2 cellular contexts compared by ENCODE assay signal in the genomic region with DNA sequence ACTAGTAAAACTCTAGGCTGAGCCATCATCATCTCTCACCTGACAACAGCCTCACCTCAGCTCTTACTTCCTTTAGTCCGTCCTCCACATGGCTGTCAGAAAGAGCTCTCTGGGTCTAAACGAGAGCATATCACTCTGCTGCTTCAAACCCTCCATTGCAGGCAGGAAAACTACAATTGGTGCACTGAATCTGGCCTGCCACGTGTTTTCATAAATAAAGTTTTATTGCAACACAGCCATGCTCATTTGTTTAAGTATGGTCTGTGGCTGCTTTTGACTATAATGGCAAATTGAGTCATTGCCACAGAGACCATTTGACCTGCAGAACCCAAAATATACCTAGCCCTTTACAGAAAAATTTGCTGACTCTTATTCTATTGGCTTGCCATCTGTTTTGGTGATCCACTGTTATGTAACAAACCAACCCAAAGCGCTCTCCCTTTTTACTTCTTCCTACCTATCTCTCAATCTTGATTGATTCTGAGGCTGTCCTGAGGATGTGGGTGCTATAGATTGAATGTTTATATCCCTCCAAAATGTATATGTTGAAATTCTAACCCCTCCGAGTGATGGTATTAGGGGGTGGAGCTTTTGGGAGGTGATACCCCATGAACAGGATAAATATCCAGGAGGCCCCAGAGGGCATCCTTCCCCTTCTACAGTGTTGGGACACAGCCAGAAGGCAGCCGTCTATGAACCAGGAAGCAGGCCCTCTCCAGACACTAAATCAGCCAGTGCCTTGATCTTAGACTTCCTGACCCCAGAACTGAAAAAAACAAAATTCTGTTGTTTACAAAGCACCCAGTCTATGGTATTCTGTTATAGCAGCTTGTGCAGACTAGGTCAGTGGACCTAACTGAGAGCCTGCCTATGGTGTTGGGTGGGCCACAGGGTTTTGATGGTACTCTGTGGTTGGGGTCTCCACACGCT.
TF ChIP-seq lines count a peak whose summit lies in the region.

No MANE protein-coding gene starts in this region.

TF ChIP-seq in K562, 482 proteins besides CTCF, POLR2A, EP300 and RAD21:
- no peak for TF ChIP-seq CEBPG (CRISPR knock-in tag; IDR thresholded peaks at IDR 0.05)
- TF ChIP-seq CEBPG (tag; conservative IDR thresholded peaks at IDR 0.05 in 1 of 2, IDR thresholded peaks at IDR 0.05 in 1 of 2): 0 out of 4 replicates have a peak, but pooled peaks of 1 of the 2 experiments have one; percentile 11
- TF ChIP-seq, protein P1, sequence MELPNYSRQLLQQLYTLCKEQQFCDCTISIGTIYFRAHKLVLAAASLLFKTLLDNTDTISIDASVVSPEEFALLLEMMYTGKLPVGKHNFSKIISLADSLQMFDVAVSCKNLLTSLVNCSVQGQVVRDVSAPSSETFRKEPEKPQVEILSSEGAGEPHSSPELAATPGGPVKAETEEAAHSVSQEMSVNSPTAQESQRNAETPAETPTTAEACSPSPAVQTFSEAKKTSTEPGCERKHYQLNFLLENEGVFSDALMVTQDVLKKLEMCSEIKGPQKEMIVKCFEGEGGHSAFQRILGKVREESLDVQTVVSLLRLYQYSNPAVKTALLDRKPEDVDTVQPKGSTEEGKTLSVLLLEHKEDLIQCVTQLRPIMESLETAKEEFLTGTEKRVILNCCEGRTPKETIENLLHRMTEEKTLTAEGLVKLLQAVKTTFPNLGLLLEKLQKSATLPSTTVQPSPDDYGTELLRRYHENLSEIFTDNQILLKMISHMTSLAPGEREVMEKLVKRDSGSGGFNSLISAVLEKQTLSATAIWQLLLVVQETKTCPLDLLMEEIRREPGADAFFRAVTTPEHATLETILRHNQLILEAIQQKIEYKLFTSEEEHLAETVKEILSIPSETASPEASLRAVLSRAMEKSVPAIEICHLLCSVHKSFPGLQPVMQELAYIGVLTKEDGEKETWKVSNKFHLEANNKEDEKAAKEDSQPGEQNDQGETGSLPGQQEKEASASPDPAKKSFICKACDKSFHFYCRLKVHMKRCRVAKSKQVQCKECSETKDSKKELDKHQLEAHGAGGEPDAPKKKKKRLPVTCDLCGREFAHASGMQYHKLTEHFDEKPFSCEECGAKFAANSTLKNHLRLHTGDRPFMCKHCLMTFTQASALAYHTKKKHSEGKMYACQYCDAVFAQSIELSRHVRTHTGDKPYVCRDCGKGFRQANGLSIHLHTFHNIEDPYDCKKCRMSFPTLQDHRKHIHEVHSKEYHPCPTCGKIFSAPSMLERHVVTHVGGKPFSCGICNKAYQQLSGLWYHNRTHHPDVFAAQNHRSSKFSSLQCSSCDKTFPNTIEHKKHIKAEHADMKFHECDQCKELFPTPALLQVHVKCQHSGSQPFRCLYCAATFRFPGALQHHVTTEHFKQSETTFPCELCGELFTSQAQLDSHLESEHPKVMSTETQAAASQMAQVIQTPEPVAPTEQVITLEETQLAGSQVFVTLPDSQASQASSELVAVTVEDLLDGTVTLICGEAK (IDR thresholded peaks at IDR 0.05): peak; percentile 89
- TF ChIP-seq, protein P1 (CRISPR knock-in tag; IDR thresholded peaks at IDR 0.05): peak; percentile 50; the same call in 1 of the 2 replicates
- 0 out of 2 replicates have a peak, but pooled peaks have one; percentile 21 for TF ChIP-seq MAFG (tag; conservative IDR thresholded peaks at IDR 0.05)
- TF ChIP-seq SMAD3 (CRISPR knock-in tag; conservative IDR thresholded peaks at IDR 0.05): no peak
- peak; percentile 60; the same call in 1 of the 2 replicates for TF ChIP-seq ZNF316 (IDR thresholded peaks at IDR 0.05)
- TF ChIP-seq C11orf30 (IDR thresholded peaks at IDR 0.05; ENCODE audit: low read depth): peak; percentile 37; the same call in 1 of the 2 replicates

TF ChIP-seq in liver, 16 proteins besides CTCF, POLR2A, EP300 and RAD21:
- TF ChIP-seq NR2F2 (IDR thresholded peaks at IDR 0.05) (peak; percentile 66), JUND (IDR thresholded peaks at IDR 0.05) (no peak)
